Comparison of ENCODE assay signal across 8 cellular contexts in genomic region chr6:27145731-27146455, GRCh38.
DNase-seq lines count a peak whose midpoint lies in the region; ATAC-seq and TF ChIP-seq lines count a peak whose summit lies in the region.

No MANE protein-coding gene starts in this region.

- H3K4me3 ChIP-seq in NB4 (ENCODE audit: low read depth, low read length) (peak overlapping the region; percentile 80), SJCRH30 (peak overlapping the region; percentile 68), cardiac muscle cell (peak overlapping the region; percentile 63)

- peaks cover 24% of the 10 kb centered on the region for H3K4me1 Mint-ChIP-seq in activated naive CD8-positive, alpha-beta T cell treated with anti-CD3 and anti-CD28 coated beads for 36 hours

- H3K27ac ChIP-seq in SJCRH30 = peak overlapping the region; percentile 93
- H3K27ac ChIP-seq in cardiac muscle cell = peak overlapping the region; percentile 85

- peak; percentile 16 for ATAC-seq in GM19455 (IDR thresholded peaks at IDR 0.05; ENCODE audit: unreplicated experiment)
- no peak for ATAC-seq in HG03025 (IDR thresholded peaks at IDR 0.05; ENCODE audit: low FRiP score, unreplicated experiment)

- no peaks in the 10 kb centered on the region for H3K27me3 Mint-ChIP-seq in activated naive CD8-positive, alpha-beta T cell treated with anti-CD3 and anti-CD28 coated beads for 36 hours

- no peak overlapping the region for H3K4me3 Mint-ChIP-seq in activated naive CD8-positive, alpha-beta T cell treated with anti-CD3 and anti-CD28 coated beads for 36 hours

- H3K9me3 ChIP-seq in SJCRH30 (replicated peaks) (no peaks in the 10 kb centered on the region), cardiac muscle cell (ENCODE audit: low read depth) (no peaks in the 10 kb centered on the region)

- TF ChIP-seq CTCF in NB4 (IDR thresholded peaks at IDR 0.05; ENCODE audit: low read depth, low read length) = no peak
- no peak for TF ChIP-seq CTCF in cardiac muscle cell (IDR thresholded peaks at IDR 0.05; ENCODE audit: low read depth, low read length)

- no peaks in the 10 kb centered on the region for H3K9me3 Mint-ChIP-seq in activated naive CD8-positive, alpha-beta T cell treated with anti-CD3 and anti-CD28 coated beads for 36 hours

- H3K4me1 ChIP-seq in SJCRH30 (no peaks in the 10 kb centered on the region), cardiac muscle cell (ENCODE audit: low read depth) (peaks cover 9% of the 10 kb centered on the region)

- peak; percentile 83 for DNase-seq in Ammon's horn (ENCODE audit: low spot score)
- peak; percentile 96 for DNase-seq in NB4 (ENCODE audit: low read depth)
- peak; percentile 76 to 86 for DNase-seq in SJCRH30
- peak; percentile 71 for DNase-seq in activated naive CD8-positive, alpha-beta T cell treated with anti-CD3 and anti-CD28 coated beads for 36 hours
- DNase-seq in cardiac muscle cell (ENCODE audit: low read depth in 1 of 2, low spot score in 1 of 2) = peak; percentile 83 to 94
- peak; percentile 88 for DNase-seq in posterior vena cava (ENCODE audit: low spot score)

- H3K27me3 ChIP-seq in SJCRH30 (no peaks in the 10 kb centered on the region), cardiac muscle cell (no peaks in the 10 kb centered on the region)

- peak; percentile 50 for TF ChIP-seq POLR2A in NB4 (IDR thresholded peaks at IDR 0.05; ENCODE audit: extremely low read depth, insufficient read length)

- H3K27ac Mint-ChIP-seq in activated naive CD8-positive, alpha-beta T cell treated with anti-CD3 and anti-CD28 coated beads for 36 hours = no peak overlapping the region

- H3K36me3 Mint-ChIP-seq in activated naive CD8-positive, alpha-beta T cell treated with anti-CD3 and anti-CD28 coated beads for 36 hours = peaks cover 6% of the 10 kb centered on the region

- intact Hi-C loops in posterior vena cava (cut with DNase I) = no loop called here

- no peaks in the 10 kb centered on the region for H3K36me3 ChIP-seq in SJCRH30
- H3K36me3 ChIP-seq in cardiac muscle cell = no peaks in the 10 kb centered on the region
